Comparison of ENCODE assay signal across 8 cellular contexts in genomic region chr9:136807281-136808074, GRCh38. TPM values are rescaled to one million over a fixed set of nuclear protein-coding genes. Genes with fewer than 3 reads are reported as not detected.
DNase-seq lines count a peak whose midpoint lies in the region; ATAC-seq, FAIRE-seq and TF ChIP-seq lines count a peak whose summit lies in the region.

Gene RABL6, plus strand, starts transcription at chr9:136807948. Its CDS starts 249 bp downstream, at chr9:136808197.

- H3K4me1 Mint-ChIP-seq in immature natural killer cell = peaks cover 31 to 38% of the 10 kb centered on the region in 2 donors

- H3K9me3 Mint-ChIP-seq in immature natural killer cell = no peaks in the 10 kb centered on the region

- TF ChIP-seq CTCF in WERI-Rb-1 (IDR thresholded peaks at IDR 0.05; ENCODE audit: low read depth, low read length) (no peak), bronchial epithelial cell (IDR thresholded peaks at IDR 0.05; ENCODE audit: insufficient read depth, low read length, severe bottlenecking) (no peak), spleen (IDR thresholded peaks at IDR 0.05 in 8 of 11, conservative IDR thresholded peaks at IDR 0.05 in 3 of 11) (no peak)

- peak; percentile 84 for ATAC-seq in HG02642 (IDR thresholded peaks at IDR 0.05; ENCODE audit: poor library complexity, unreplicated experiment)

- 0 to 2% (median 1%) methylated on average over 51 to 96 of the region's 96 CpGs for whole genome bisulfite sequencing in spleen, 5 donors

- H3K27ac ChIP-seq in WERI-Rb-1 (peak within 1 kb of the TSS; percentile 99), spleen (peak within 1 kb of the TSS; percentile 90 to 95 (median 93))

- H3K9me3 ChIP-seq in WERI-Rb-1 (ENCODE audit: severe bottlenecking) = no peaks in the 10 kb centered on the region
- H3K9me3 ChIP-seq in spleen = no peaks in the 10 kb centered on the region

- H3K27me3 Mint-ChIP-seq in immature natural killer cell (ENCODE audit: low read depth in 3 of 3) = peaks cover 8 to 14% (median 9%) of the 10 kb centered on the region in 3 donors

- intact Hi-C loops in spleen (cut with DNase I; ENCODE audit: low total_unique reads) = no loop called here

- DNase-seq in NCI-H1417 (lab: John Stamatoyannopoulos, UW) = peak; percentile 81 to 94 (median 93)
- no peak for DNase-seq in NCI-H1417 treated with DMSO at 0.1 percent for 48 hours (lab: John Stamatoyannopoulos, UW)
- peak; percentile 72 for DNase-seq in NCI-H146 (lab: John Stamatoyannopoulos, UW)
- peak; percentile 74 for DNase-seq in WERI-Rb-1
- DNase-seq in bronchial epithelial cell (ENCODE audit: low read depth) = peak; percentile 38
- peak; percentile 87 to 89 (median 89) for DNase-seq in immature natural killer cell
- DNase-seq in spleen = peak; percentile 94

- H3K4me3 ChIP-seq in WERI-Rb-1 (ENCODE audit: low read depth, low read length) = peak within 1 kb of the TSS; percentile 75
- peak within 1 kb of the TSS; percentile 83 for H3K4me3 ChIP-seq in bronchial epithelial cell (ENCODE audit: low read depth, low read length)
- H3K4me3 ChIP-seq in spleen = peak within 1 kb of the TSS; percentile 88 to 100 (median 98)

- peak in 2 of 3 donors; percentile 27 to 67 for TF ChIP-seq POLR2A in spleen (IDR thresholded peaks at IDR 0.05)

- peaks cover 75% of the 10 kb centered on the region for H3K36me3 ChIP-seq in WERI-Rb-1
- H3K36me3 ChIP-seq in bronchial epithelial cell (ENCODE audit: control insufficient read depth, insufficient read depth, low read length) = peaks cover 5% of the 10 kb centered on the region
- H3K36me3 ChIP-seq in spleen = peaks cover 0 to 55% (median 2%) of the 10 kb centered on the region in 6 donors

- peak within 1 kb of the TSS; percentile 82 to 97 (median 92) for H3K27ac Mint-ChIP-seq in immature natural killer cell

- peaks cover 33 to 65% (median 43%) of the 10 kb centered on the region in 6 donors for H3K4me1 ChIP-seq in spleen

- H3K36me3 Mint-ChIP-seq in immature natural killer cell = peaks cover 0 to 3% (median 0%) of the 10 kb centered on the region in 3 donors

- H3K4me3 Mint-ChIP-seq in immature natural killer cell = peak within 1 kb of the TSS; percentile 87 to 95 (median 91)

- FAIRE-seq in bronchial epithelial cell (lab: Jason Lieb, UNC) = no peak

- H3K27me3 ChIP-seq in WERI-Rb-1 (ENCODE audit: insufficient read depth, low read depth, severe bottlenecking) (no peaks in the 10 kb centered on the region), bronchial epithelial cell (ENCODE audit: control insufficient read depth, insufficient read depth, low read length) (no peaks in the 10 kb centered on the region), spleen (replicated peaks in 1 of 7) (peaks cover 0 to 3% (median under 1%) of the 10 kb centered on the region in 7 donors)

RNA-seq across cellular contexts. Expression of gene RABL6, which starts in this region (rescaled TPM):
- total RNA-seq in bronchial epithelial cell = 79.5 and 88.5 TPM in 2 replicates
- polyA plus RNA-seq in immature natural killer cell = 10 to 100 TPM in 2 of 3 donors, 1 to 10 TPM in 1; 5.4 to 24.6 (median 11.0) TPM
- total RNA-seq in spleen = 10 to 100 TPM; 47.9 to 68.2 (median 58.2) TPM
- polyA plus RNA-seq in spleen = 10 to 100 TPM; 32.7 to 70.0 (median 38.3) TPM
